1 cellular context compared by ENCODE assay signal in the genomic region with DNA sequence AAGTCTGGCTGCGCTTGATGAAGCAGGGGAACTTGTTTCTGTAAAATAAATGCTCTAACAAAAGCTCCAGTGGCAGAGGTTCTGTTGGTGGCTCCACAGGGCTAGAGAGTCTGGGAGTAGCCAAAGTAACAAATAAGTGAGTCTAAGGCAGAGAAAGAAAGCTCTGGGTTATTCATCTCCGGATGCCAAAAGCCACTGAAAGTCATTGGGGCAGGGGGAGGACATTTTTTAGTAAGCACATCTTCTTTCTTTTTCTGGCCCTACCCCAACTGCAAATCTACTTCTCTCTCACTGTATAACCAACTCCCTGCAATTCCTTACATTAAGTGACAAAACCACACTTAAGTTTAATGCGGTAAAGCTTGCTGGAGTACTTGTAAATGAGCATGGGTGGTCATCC.
TF ChIP-seq lines count a peak whose summit lies in the region.

No MANE protein-coding gene starts in this region.

TF ChIP-seq in HepG2, 621 proteins besides CTCF, POLR2A, EP300 and RAD21 (continued from another document):
- TF ChIP-seq, protein P1, sequence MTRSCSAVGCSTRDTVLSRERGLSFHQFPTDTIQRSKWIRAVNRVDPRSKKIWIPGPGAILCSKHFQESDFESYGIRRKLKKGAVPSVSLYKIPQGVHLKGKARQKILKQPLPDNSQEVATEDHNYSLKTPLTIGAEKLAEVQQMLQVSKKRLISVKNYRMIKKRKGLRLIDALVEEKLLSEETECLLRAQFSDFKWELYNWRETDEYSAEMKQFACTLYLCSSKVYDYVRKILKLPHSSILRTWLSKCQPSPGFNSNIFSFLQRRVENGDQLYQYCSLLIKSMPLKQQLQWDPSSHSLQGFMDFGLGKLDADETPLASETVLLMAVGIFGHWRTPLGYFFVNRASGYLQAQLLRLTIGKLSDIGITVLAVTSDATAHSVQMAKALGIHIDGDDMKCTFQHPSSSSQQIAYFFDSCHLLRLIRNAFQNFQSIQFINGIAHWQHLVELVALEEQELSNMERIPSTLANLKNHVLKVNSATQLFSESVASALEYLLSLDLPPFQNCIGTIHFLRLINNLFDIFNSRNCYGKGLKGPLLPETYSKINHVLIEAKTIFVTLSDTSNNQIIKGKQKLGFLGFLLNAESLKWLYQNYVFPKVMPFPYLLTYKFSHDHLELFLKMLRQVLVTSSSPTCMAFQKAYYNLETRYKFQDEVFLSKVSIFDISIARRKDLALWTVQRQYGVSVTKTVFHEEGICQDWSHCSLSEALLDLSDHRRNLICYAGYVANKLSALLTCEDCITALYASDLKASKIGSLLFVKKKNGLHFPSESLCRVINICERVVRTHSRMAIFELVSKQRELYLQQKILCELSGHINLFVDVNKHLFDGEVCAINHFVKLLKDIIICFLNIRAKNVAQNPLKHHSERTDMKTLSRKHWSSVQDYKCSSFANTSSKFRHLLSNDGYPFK (CRISPR knock-in tag; IDR thresholded peaks at IDR 0.05; ENCODE audit: borderline replicate concordance) = no peak
